ENCODE assay signal across 13 cellular contexts in genomic region chr5:157693816-157694215, GRCh38. TPM values are rescaled to one million over a fixed set of nuclear protein-coding genes. Genes with fewer than 3 reads are reported as not detected.
"Had no signal": no experiment of that assay in that cellular context is flagged by ENCODE, and none has a peak within 500 bp of the region (broad histone marks: within the 10 kb centered on the region; RNA-seq: fewer than 3 reads in every experiment).

No MANE protein-coding gene starts in this region.

RNA-seq across cellular contexts. Expression of gene C5orf52, which starts 22.5 kb away (rescaled TPM):
- total RNA-seq: stomach, subcutaneous adipose tissue, suprapubic skin, temporal lobe, thoracic aorta, thyroid gland, tibial nerve, transverse colon, upper lobe of left lung, upper lobe of right lung, urinary bladder, uterus, vagina had no signal

RNA-seq across cellular contexts. Expression of gene SOX30, which starts 41.6 kb away (rescaled TPM):
- total RNA-seq: subcutaneous adipose tissue, suprapubic skin, temporal lobe, thoracic aorta, urinary bladder, uterus, vagina had no signal
